Comparison of ENCODE assay signal across 10 cellular contexts in genomic region chr7:134593530-134594392, GRCh38. TPM values are rescaled to one million over a fixed set of nuclear protein-coding genes. Genes with fewer than 3 reads are reported as not detected.
DNase-seq lines count a peak whose midpoint lies in the region; ATAC-seq and TF ChIP-seq lines count a peak whose summit lies in the region.
"Had no signal": no experiment of that assay in that cellular context is flagged by ENCODE, and none has a peak within 500 bp of the region (broad histone marks: within the 10 kb centered on the region; RNA-seq: fewer than 3 reads in every experiment).

No MANE protein-coding gene starts in this region.

- H3K27ac ChIP-seq in epithelial cell of prostate, result peak overlapping the region; percentile 64
- H3K27ac ChIP-seq: BLaER1 had no signal

- POLR2A ChIA-PET in GM10248 (lab: Yijun Ruan, JAX), result no interaction called here

- no peak for TF ChIP-seq CTCF in GM10248 (IDR thresholded peaks at IDR 0.05; ENCODE audit: control extremely low read depth, extremely low read depth, low read depth, missing control alignments)

- peak; percentile 10 for DNase-seq in NCI-H2171 treated with DMSO at 0.1 percent for 48 hours (lab: John Stamatoyannopoulos, UW)
- no peak for DNase-seq in NCI-H2171 (lab: John Stamatoyannopoulos, UW)
- no peak for DNase-seq in epithelial cell of prostate (ENCODE audit: low read depth, low spot score)
- DNase-seq in mucosa of gallbladder (ENCODE audit: low spot score), result peak; percentile 86
- DNase-seq in GM10248 (ENCODE audit: extremely low spot score), result no peak
- no peak for DNase-seq in NCI-H2029 treated with DMSO at 0.1 percent for 48 hours (lab: John Stamatoyannopoulos, UW)
- DNase-seq: stimulated activated naive CD4-positive, alpha-beta T cell treated with Interleukin-2 at 50 U/mL for 16 hours had no signal

- ATAC-seq in HG02678 (IDR thresholded peaks at IDR 0.05; ENCODE audit: unreplicated experiment) (no peak), HG02938 (IDR thresholded peaks at IDR 0.05; ENCODE audit: unreplicated experiment) (no peak)

- CTCF ChIA-PET in GM10248 (lab: Yijun Ruan, JAX), result interaction anchor here (1.2 kb wide), 1 partner anchor 14 kb away, joined by 4 read pairs; no protein-coding TSS in a partner anchor

RNA-seq across cellular contexts. Expression of gene AKR1B15, which starts 44.9 kb away (rescaled TPM):
- total RNA-seq in mucosa of gallbladder, result 43.2 TPM

RNA-seq across cellular contexts. Expression of gene BPGM, which starts 52.9 kb away (rescaled TPM):
- 12.7 TPM for total RNA-seq in mucosa of gallbladder

Comparison
In these comparisons a context has a peak if more than half of its experiments do, and no peak if none do; other contexts are left out.
1. DNase-seq: peak in NCI-H2171 treated with DMSO at 0.1 percent for 48 hours (single experiment) and mucosa of gallbladder (single experiment); none in NCI-H2171 (single experiment), epithelial cell of prostate (single experiment), GM10248 (single experiment) and NCI-H2029 treated with DMSO at 0.1 percent for 48 hours (single experiment).